ENCODE assay signal across 1 cellular context in genomic region chr2:10448646-10449480, GRCh38.
A peak's percentile ranks its signal among the peaks of the same experiment; 100 is the strongest.
TF ChIP-seq lines count a peak whose summit lies in the region.

No MANE protein-coding gene starts in this region.

TF ChIP-seq in HepG2, 621 proteins besides CTCF, POLR2A, EP300 and RAD21 (continued from another document and continues in another):
- TF ChIP-seq LRRFIP1 (CRISPR knock-in tag; conservative IDR thresholded peaks at IDR 0.05) (0 out of 2 replicates have a peak, but pooled peaks have one; percentile 73), ZNF547 (CRISPR knock-in tag; IDR thresholded peaks at IDR 0.05) (peak; percentile 100), THAP7 (CRISPR knock-in tag; IDR thresholded peaks at IDR 0.05) (peak; percentile 98), ZNF383 (CRISPR knock-in tag; IDR thresholded peaks at IDR 0.05; ENCODE audit: borderline replicate concordance) (no peak; the same call in 1 of the 2 replicates), ZNF496 (CRISPR knock-in tag; IDR thresholded peaks at IDR 0.05; ENCODE audit: insufficient replicate concordance) (peak; percentile 26), SMYD3 (CRISPR knock-in tag; IDR thresholded peaks at IDR 0.05) (peak; percentile 98), NFAT5 (CRISPR knock-in tag; IDR thresholded peaks at IDR 0.05) (peak; percentile 100), ZNF562 (CRISPR knock-in tag; IDR thresholded peaks at IDR 0.05; ENCODE audit: borderline replicate concordance) (peak; percentile 94; the same call in 1 of the 2 replicates), PLSCR1 (CRISPR knock-in tag; IDR thresholded peaks at IDR 0.05; ENCODE audit: borderline replicate concordance) (peak; percentile 98), SSRP1 (CRISPR knock-in tag; IDR thresholded peaks at IDR 0.05) (no peak), ZBTB49 (CRISPR knock-in tag; IDR thresholded peaks at IDR 0.05; ENCODE audit: borderline replicate concordance) (peak; percentile 90), ZNF770 (CRISPR knock-in tag; IDR thresholded peaks at IDR 0.05) (peak; percentile 65; the same call in 1 of the 2 replicates), THAP8 (CRISPR knock-in tag; IDR thresholded peaks at IDR 0.05; ENCODE audit: borderline replicate concordance) (peak; percentile 99), CCAR2 (optimal IDR thresholded peaks at IDR 0.05; ENCODE audit: low read depth, low read length) (no peak), CHD2 (IDR thresholded peaks at IDR 0.05; ENCODE audit: low read depth, low read length) (peak; percentile 74; the same call in 1 of the 2 replicates), ZNF296 (CRISPR knock-in tag; conservative IDR thresholded peaks at IDR 0.05) (peak; percentile 94), GATA4 (IDR thresholded peaks at IDR 0.05; ENCODE audit: borderline replicate concordance, low read depth) (no peak), NFIC (IDR thresholded peaks at IDR 0.05; ENCODE audit: low read length) (no peak), ZFP82 (CRISPR knock-in tag; IDR thresholded peaks at IDR 0.05; ENCODE audit: borderline replicate concordance) (peak; percentile 91; the same call in 1 of the 2 replicates), POGZ (CRISPR knock-in tag; IDR thresholded peaks at IDR 0.05) (peak; percentile 59), MED1 (CRISPR knock-in tag; IDR thresholded peaks at IDR 0.05) (peak; percentile 85), BCL6 (CRISPR knock-in tag; IDR thresholded peaks at IDR 0.05) (peak; percentile 76; the same call in 1 of the 2 replicates), ZNF883 (CRISPR knock-in tag; IDR thresholded peaks at IDR 0.05; ENCODE audit: not compliant biosample characterization) (peak; percentile 100), ISX (CRISPR knock-in tag; conservative IDR thresholded peaks at IDR 0.05) (peak; percentile 97), TGIF2 (CRISPR knock-in tag; IDR thresholded peaks at IDR 0.05) (peak; percentile 91), ZNF746 (CRISPR knock-in tag; IDR thresholded peaks at IDR 0.05) (peak; percentile 96), ZBTB7B (CRISPR knock-in tag; IDR thresholded peaks at IDR 0.05) (peak; percentile 96), PTBP1 (IDR thresholded peaks at IDR 0.05; ENCODE audit: low read depth, low read length, poor library complexity, severe bottlenecking) (peak; percentile 95), LBX2 (CRISPR knock-in tag; IDR thresholded peaks at IDR 0.05; ENCODE audit: borderline replicate concordance) (peak; percentile 100), GTF3A (CRISPR knock-in tag; conservative IDR thresholded peaks at IDR 0.05) (no peak), PBX2 (CRISPR knock-in tag; IDR thresholded peaks at IDR 0.05) (no peak), RNF219 (CRISPR knock-in tag; IDR thresholded peaks at IDR 0.05) (0 out of 2 replicates have a peak, but pooled peaks have one; percentile 92), MAX (IDR thresholded peaks at IDR 0.05) (peak; percentile 100), SRF (IDR thresholded peaks at IDR 0.05; ENCODE audit: low read depth, low read length) (no peak), MTA3 (CRISPR knock-in tag; IDR thresholded peaks at IDR 0.05) (no peak), FLYWCH1 (CRISPR knock-in tag; IDR thresholded peaks at IDR 0.05) (peak; percentile 98), ETS1 (CRISPR knock-in tag; IDR thresholded peaks at IDR 0.05) (peak; percentile 99), CBX1 (IDR thresholded peaks at IDR 0.05; ENCODE audit: low read depth) (no peak), U2AF2 (IDR thresholded peaks at IDR 0.05; ENCODE audit: low read depth, low read length) (no peak), REPIN1 (CRISPR knock-in tag; IDR thresholded peaks at IDR 0.05; ENCODE audit: borderline replicate concordance, low read depth) (peak; percentile 99), SP1 (IDR thresholded peaks at IDR 0.05) (no peak), SP1 (CRISPR knock-in tag; IDR thresholded peaks at IDR 0.05) (peak; percentile 49; the same call in 1 of the 2 replicates)
